Comparison of ENCODE assay signal across 8 cellular contexts in the genomic region with DNA sequence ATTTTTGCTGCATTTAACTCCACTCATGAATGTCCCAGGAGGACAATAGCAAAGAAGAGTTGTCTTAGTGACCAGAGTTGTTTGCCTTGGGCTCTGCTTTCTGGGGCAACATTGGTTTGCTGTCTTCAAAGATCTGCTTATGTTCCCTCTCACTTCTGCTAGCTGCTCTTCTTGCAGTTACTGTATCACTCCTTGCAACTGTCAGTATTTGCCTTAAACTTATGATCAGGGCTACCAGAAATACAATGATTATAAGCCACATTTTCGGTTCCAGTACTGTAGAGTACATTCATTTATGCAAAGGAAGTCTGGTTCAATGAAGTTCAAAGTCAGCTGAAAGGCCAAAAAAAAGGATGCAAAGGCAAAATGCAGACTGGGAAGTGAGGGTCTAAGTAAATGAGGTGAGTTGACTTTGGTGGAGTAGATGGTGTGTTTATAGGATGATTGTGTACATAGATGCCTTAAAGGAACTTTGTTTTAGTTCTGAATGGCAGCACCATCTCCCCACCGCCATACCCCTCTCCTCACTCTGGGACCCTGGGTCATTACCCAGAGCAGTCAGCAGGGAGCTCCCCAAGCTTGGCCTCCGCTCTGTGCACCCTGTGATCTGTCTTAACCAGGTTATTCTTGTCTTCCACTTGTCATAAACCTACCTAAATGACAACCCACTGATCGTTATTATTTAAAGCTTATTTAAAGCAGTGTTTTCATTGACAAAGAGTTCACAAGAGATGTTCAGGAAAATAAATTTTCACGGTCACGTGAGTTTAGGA.
DNase-seq lines count a peak whose midpoint lies in the region; ATAC-seq and TF ChIP-seq lines count a peak whose summit lies in the region.

No MANE protein-coding gene starts in this region.

- H3K4me3 ChIP-seq in NB4 (ENCODE audit: low read depth, low read length) (no peak overlapping the region), foreskin fibroblast (ENCODE audit: low read depth in 1 of 2, low read length in 2 of 2) (no peak overlapping the region)

- ATAC-seq in GM19397 (IDR thresholded peaks at IDR 0.05; ENCODE audit: unreplicated experiment): peak; percentile 68
- ATAC-seq in HG03521 (IDR thresholded peaks at IDR 0.05; ENCODE audit: unreplicated experiment): no peak
- ATAC-seq in GM21367 (IDR thresholded peaks at IDR 0.05; ENCODE audit: unreplicated experiment): no peak

- DNase-seq in DMS53 treated with DMSO at 0.1 percent for 48 hours (lab: John Stamatoyannopoulos, UW; ENCODE audit: unreplicated experiment) (peak; percentile 19), NB4 (ENCODE audit: low read depth) (peak; percentile 5), foreskin fibroblast (no peak), NCI-H1417 (lab: John Stamatoyannopoulos, UW) (no peak), NCI-H2107 (lab: John Stamatoyannopoulos, UW) (no peak)

- TF ChIP-seq CTCF in NB4 (IDR thresholded peaks at IDR 0.05; ENCODE audit: low read depth, low read length) (no peak), foreskin fibroblast (IDR thresholded peaks at IDR 0.05; ENCODE audit: low read depth, low read length) (peak; percentile 8)

- no peak for TF ChIP-seq POLR2A in NB4 (IDR thresholded peaks at IDR 0.05; ENCODE audit: extremely low read depth, insufficient read length)

Comparison
In these comparisons a context has a peak if more than half of its experiments do, and no peak if none do; other contexts are left out.
1. DNase-seq: peak in DMS53 treated with DMSO at 0.1 percent for 48 hours (single experiment) and NB4 (single experiment); none in foreskin fibroblast (0 of 2), NCI-H1417 (0 of 3) and NCI-H2107 (single experiment).